5 cellular contexts compared by ENCODE assay signal in genomic region chr17:46692196-46692595, GRCh38.
A peak's percentile ranks its signal among the peaks of the same experiment; 100 is the strongest.
DNase-seq lines count a peak whose midpoint lies in the region; ATAC-seq, FAIRE-seq and TF ChIP-seq lines count a peak whose summit lies in the region.
"Not testable (repeated sequence)": the region's sequence is repeated elsewhere in the genome, so short reads cannot be mapped to it uniquely, and the experiment has no call there.

No MANE protein-coding gene starts in this region.

- not testable (repeated sequence) for H3K9me1 ChIP-seq in keratinocyte (ENCODE audit: control insufficient read depth, extremely low read depth, insufficient read depth, low read length)

- H4K20me1 ChIP-seq in astrocyte (ENCODE audit: insufficient read depth, low read length); keratinocyte (ENCODE audit: control insufficient read depth, extremely low read depth, insufficient read depth, low read length): not testable (repeated sequence)

- dilution Hi-C loops in keratinocyte (cut with MboI; ENCODE audit: extremely low pct_ligation_motif_present, low sequenced_read_pairs), result not testable (repeated sequence)

- TF ChIP-seq POLR2A in GM12892 (IDR thresholded peaks at IDR 0.05; ENCODE audit: low read depth, low read length), result not testable (repeated sequence)

- not testable (repeated sequence) for H3K36me3 Mint-ChIP-seq in astrocyte (ENCODE audit: low read depth, unreplicated experiment)

- not testable (repeated sequence) for TF ChIP-seq CTCF in astrocyte (IDR thresholded peaks at IDR 0.05; ENCODE audit: insufficient read depth, low read depth, low read length); keratinocyte (optimal IDR thresholded peaks at IDR 0.05 in 1 of 3, IDR thresholded peaks at IDR 0.05 in 1 of 3, conservative IDR thresholded peaks at IDR 0.05 in 1 of 3; ENCODE audit: extremely low read depth in 1 of 3, insufficient read depth in 2 of 3, low read length in 3 of 3); mucosa of descending colon (IDR thresholded peaks at IDR 0.05)

- H2AFZ ChIP-seq in astrocyte (ENCODE audit: low read depth, low read length); keratinocyte (ENCODE audit: control insufficient read depth, low read length): not testable (repeated sequence)

- H3K27ac ChIP-seq in astrocyte (ENCODE audit: low read depth, low read length); keratinocyte (ENCODE audit: control insufficient read depth, insufficient read depth, low read length): not testable (repeated sequence)

- H3K4me1 ChIP-seq in astrocyte (ENCODE audit: insufficient read depth, low read length); keratinocyte (ENCODE audit: control insufficient read depth, extremely low read depth, insufficient read depth, low read length); mucosa of descending colon (ENCODE audit: low read depth): not testable (repeated sequence)

- FAIRE-seq in GM12892 (lab: Jason Lieb, UNC) (peak; percentile 69), astrocyte (lab: Jason Lieb, UNC) (peak; percentile 20), endometrium (lab: Jason Lieb, UNC) (peak; percentile 4), keratinocyte (lab: Jason Lieb, UNC) (peak; percentile 77)

- H3K27ac Mint-ChIP-seq in astrocyte (ENCODE audit: unreplicated experiment), result not testable (repeated sequence)

- H3K27me3 ChIP-seq in astrocyte (ENCODE audit: insufficient read depth, low read length); keratinocyte (ENCODE audit: control insufficient read depth, extremely low read depth, insufficient read depth, low read length): not testable (repeated sequence)

- H3K4me3 ChIP-seq in astrocyte (ENCODE audit: insufficient read depth, low read depth, low read length); keratinocyte (ENCODE audit: control insufficient read depth in 2 of 3, extremely low read depth in 1 of 3, insufficient read depth in 2 of 3, low read depth in 1 of 3, low read length in 3 of 3); mucosa of descending colon: not testable (repeated sequence)

- H3K27me3 Mint-ChIP-seq in astrocyte (ENCODE audit: low read depth, unreplicated experiment), result not testable (repeated sequence)

- not testable (repeated sequence) for H3K9me3 ChIP-seq in astrocyte (ENCODE audit: insufficient read depth, low read depth, low read length); keratinocyte (ENCODE audit: control insufficient read depth, low read depth, low read length); mucosa of descending colon

- not testable (repeated sequence) for H3K36me3 ChIP-seq in astrocyte (ENCODE audit: insufficient read depth, low read length); keratinocyte (ENCODE audit: control insufficient read depth in 2 of 2, extremely low read depth in 1 of 2, insufficient read depth in 2 of 2, low read length in 2 of 2); mucosa of descending colon (ENCODE audit: low read depth)

- H3K4me3 Mint-ChIP-seq in astrocyte (ENCODE audit: unreplicated experiment), result not testable (repeated sequence)

- not testable (repeated sequence) for H3K9ac ChIP-seq in astrocyte (ENCODE audit: low read length); keratinocyte (ENCODE audit: control insufficient read depth, extremely low read depth, insufficient read depth, low read length)

- ATAC-seq in mucosa of descending colon, result peak; percentile 81

- not testable (repeated sequence) for H3K4me1 Mint-ChIP-seq in astrocyte (ENCODE audit: low read depth, unreplicated experiment)

- H3K79me2 ChIP-seq in astrocyte (ENCODE audit: insufficient read depth, low read length); keratinocyte (ENCODE audit: control insufficient read depth, insufficient read depth, low read length): not testable (repeated sequence)

- not testable (repeated sequence) for H3K9me3 Mint-ChIP-seq in astrocyte (ENCODE audit: unreplicated experiment)

- intact Hi-C loops in mucosa of descending colon (cut with DNase I, micrococcal nuclease), result not testable (repeated sequence)

- not testable (repeated sequence) for DNase-seq in GM12892 (ENCODE audit: insufficient read length); astrocyte (ENCODE audit: low read depth); keratinocyte (ENCODE audit: low read depth, low spot score); mucosa of descending colon

- H3K4me2 ChIP-seq in astrocyte (ENCODE audit: low read length); keratinocyte (ENCODE audit: control insufficient read depth, extremely low read depth, insufficient read depth, low read depth, low read length): not testable (repeated sequence)
